Comparison of ENCODE assay signal across 18 cellular contexts in the genomic region with DNA sequence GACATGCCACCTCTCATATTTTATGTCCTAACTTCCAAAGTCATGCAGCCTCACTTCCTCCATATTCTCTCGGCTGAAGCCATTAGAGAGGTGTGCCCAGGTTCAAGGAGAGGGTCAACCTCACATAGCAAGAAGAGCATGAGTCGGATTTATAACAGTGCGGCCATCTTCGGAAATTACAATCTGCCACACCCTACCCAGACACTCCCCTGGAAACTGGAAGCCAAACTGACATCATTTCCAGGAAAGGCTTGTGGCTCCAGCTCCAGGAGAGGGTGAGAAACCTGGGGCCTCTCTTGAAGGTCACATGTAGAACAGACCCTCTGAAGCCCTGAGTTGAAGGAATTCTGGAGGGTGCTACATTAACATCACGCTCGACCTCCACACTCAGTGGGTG.
DNase-seq lines count a peak whose midpoint lies in the region; ATAC-seq and TF ChIP-seq lines count a peak whose summit lies in the region.
"Had no signal": no experiment of that assay in that cellular context is flagged by ENCODE, and none has a peak within 500 bp of the region (broad histone marks: within the 10 kb centered on the region; RNA-seq: fewer than 3 reads in every experiment).

No MANE protein-coding gene starts in this region.

- no peaks in the 10 kb centered on the region for H3K9me3 Mint-ChIP-seq in T-cell
- H3K9me3 Mint-ChIP-seq: T-helper 1 cell treated with Interleukin-12 subunit alpha and Interleukin-12 subunit beta and Interleukin-4 antibody, amounts not matched to agents 30 μg/mL and 1 μg/mL, for 36 hours had no signal

- H3K27ac ChIP-seq in SJCRH30 (peak overlapping the region; percentile 98), left lung (no peak overlapping the region), lower lobe of right lung (no peak overlapping the region)
- H3K27ac ChIP-seq: A549 had no signal

- no peak overlapping the region for H3K27ac Mint-ChIP-seq in T-cell
- H3K27ac Mint-ChIP-seq: CD8-positive, alpha-beta memory T cell; T-helper 1 cell treated with Interleukin-12 subunit alpha and Interleukin-12 subunit beta and Interleukin-4 antibody, amounts not matched to agents 30 μg/mL and 1 μg/mL, for 36 hours had no signal

- H3K4me1 Mint-ChIP-seq in T-cell, result no peaks in the 10 kb centered on the region
- H3K4me1 Mint-ChIP-seq: CD8-positive, alpha-beta memory T cell had no signal

- CTCF ChIA-PET in T-cell (lab: Charles Lee), result interaction anchor here in 1 of 2 donors (0.6 kb wide), 1 partner anchor 18 kb away, joined by 5 read pairs; no protein-coding TSS in a partner anchor

- H3K27me3 ChIP-seq in SJCRH30 (no peaks in the 10 kb centered on the region), left lung (peaks cover 36 to 96% of the 10 kb centered on the region in 2 donors), lower lobe of right lung (ENCODE audit: low read depth) (peaks cover 82% of the 10 kb centered on the region)

- POLR2A ChIA-PET in T-cell (lab: Charles Lee), result no interaction called here

- H3K36me3 Mint-ChIP-seq in T-cell, result no peaks in the 10 kb centered on the region
- H3K36me3 Mint-ChIP-seq: CD8-positive, alpha-beta memory T cell had no signal

- DNase-seq in A172 (ENCODE audit: low spot score) (peak; percentile 11), DMS 273 treated with DMSO at 0.1 percent for 48 hours (lab: John Stamatoyannopoulos, UW) (peak; percentile 99), SJCRH30 (peak; percentile 73 to 81), left colon (no peak), left lung (no peak), T1000 (lab: John Stamatoyannopoulos, UW) (no peak), T-cell (no peak), lower lobe of right lung (no peak)
- DNase-seq: C1 segment of cervical spinal cord; CD8-positive, alpha-beta memory T cell; DMS79; NCI-H1048; NCI-H1436 treated with DMSO at 0.1 percent for 48 hours; NCI-H2081; NCI-H748 treated with DMSO at 0.1 percent for 48 hours; SHP77 had no signal

- peak overlapping the region; percentile 11; the same call in 1 of the 2 replicates for H3K4me3 ChIP-seq in SJCRH30
- no peak overlapping the region for H3K4me3 ChIP-seq in left lung
- no peak overlapping the region for H3K4me3 ChIP-seq in lower lobe of right lung
- H3K4me3 ChIP-seq: A549 had no signal

- no peak for TF ChIP-seq CTCF in left lung (IDR thresholded peaks at IDR 0.05)
- TF ChIP-seq CTCF in lower lobe of right lung (IDR thresholded peaks at IDR 0.05), result no peak

- no peaks in the 10 kb centered on the region for H3K9me3 ChIP-seq in SJCRH30 (replicated peaks)
- H3K9me3 ChIP-seq in left lung, result no peaks in the 10 kb centered on the region
- no peaks in the 10 kb centered on the region for H3K9me3 ChIP-seq in lower lobe of right lung
- H3K9me3 ChIP-seq: A549 had no signal

- peak; percentile 34 for ATAC-seq in left colon
- ATAC-seq in left lung, result no peak
- ATAC-seq in T-cell (replicated peaks in 1 of 4), result no peak
- no peak for ATAC-seq in lower lobe of right lung
- ATAC-seq: A549 had no signal

- no peak overlapping the region for H3K4me3 Mint-ChIP-seq in T-cell
- H3K4me3 Mint-ChIP-seq: CD8-positive, alpha-beta memory T cell; T-helper 1 cell treated with Interleukin-12 subunit alpha and Interleukin-12 subunit beta and Interleukin-4 antibody, amounts not matched to agents 30 μg/mL and 1 μg/mL, for 36 hours had no signal

- H3K36me3 ChIP-seq in SJCRH30 (no peaks in the 10 kb centered on the region), left lung (no peaks in the 10 kb centered on the region), lower lobe of right lung (no peaks in the 10 kb centered on the region)

- intact Hi-C loops in left colon (cut with DNase I, micrococcal nuclease), result no loop called here
- intact Hi-C loops in left lung (cut with DNase I), result no loop called here
- intact Hi-C loops in lower lobe of right lung (cut with DNase I), result no loop called here

- H3K4me1 ChIP-seq in SJCRH30 (peaks cover 64% of the 10 kb centered on the region), left lung (no peaks in the 10 kb centered on the region), lower lobe of right lung (no peaks in the 10 kb centered on the region)
- H3K4me1 ChIP-seq: A549 had no signal

- H3K27me3 Mint-ChIP-seq in T-cell, result peaks cover 77 to 82% of the 10 kb centered on the region in 2 donors

Comparison
In these comparisons a context has a peak if more than half of its experiments do, and no peak if none do; other contexts are left out.
1. DNase-seq: peak in A172 (single experiment), DMS 273 treated with DMSO at 0.1 percent for 48 hours (single experiment) and SJCRH30 (2 of 2); none in left colon (0 of 2), left lung (0 of 2), T1000 (single experiment), T-cell (0 of 34) and lower lobe of right lung (single experiment).